21 cellular contexts compared by ENCODE assay signal in the genomic region with DNA sequence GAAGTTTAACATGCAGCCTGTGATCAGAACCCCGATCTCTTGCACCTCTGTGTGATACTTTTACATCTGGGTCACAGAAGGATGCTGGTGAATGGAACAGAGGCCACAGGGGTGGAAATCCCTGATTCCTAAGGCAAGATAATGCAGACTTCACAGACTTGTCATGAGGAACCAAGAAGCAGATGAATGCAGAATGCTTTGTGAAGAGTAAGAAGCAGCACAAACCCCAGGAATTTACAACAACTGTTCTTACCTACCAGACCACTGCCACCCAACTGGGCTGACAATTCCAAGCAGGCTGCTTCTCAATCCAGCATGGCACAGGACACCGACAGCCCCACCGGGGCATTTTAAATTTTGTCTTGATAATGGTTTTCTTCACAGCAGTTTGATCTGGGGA.
DNase-seq lines count a peak whose midpoint lies in the region; ATAC-seq, FAIRE-seq and TF ChIP-seq lines count a peak whose summit lies in the region.
"Had no signal": no experiment of that assay in that cellular context is flagged by ENCODE, and none has a peak within 500 bp of the region (broad histone marks: within the 10 kb centered on the region; RNA-seq: fewer than 3 reads in every experiment).

No MANE protein-coding gene starts in this region.

- H2BK5ac ChIP-seq in mesendoderm (ENCODE audit: low read length): no peak overlapping the region

- H3K36me3 ChIP-seq in OCI-LY3 (replicated peaks; ENCODE audit: low read depth, low read length) (peaks cover 5% of the 10 kb centered on the region), mesendoderm (ENCODE audit: control insufficient read depth, insufficient read depth, low read length) (no peaks in the 10 kb centered on the region)
- H3K36me3 ChIP-seq: BE2C, BLaER1 had no signal

- no peaks in the 10 kb centered on the region for H3K79me2 ChIP-seq in OCI-LY3 (ENCODE audit: low read length)
- H3K79me2 ChIP-seq in mesendoderm (ENCODE audit: control insufficient read depth, insufficient read depth, low read length): no peaks in the 10 kb centered on the region

- no peak overlapping the region for H4K8ac ChIP-seq in mesendoderm (ENCODE audit: low read depth, low read length)

- TF ChIP-seq CTCF in A549 (IDR thresholded peaks at IDR 0.05) (no peak), OCI-LY3 (IDR thresholded peaks at IDR 0.05; ENCODE audit: low read depth, low read length) (no peak)

- H4K5ac ChIP-seq in mesendoderm (ENCODE audit: low read length): no peak overlapping the region

- no peak overlapping the region for H2AFZ ChIP-seq in OCI-LY3 (ENCODE audit: low read depth, low read length)

- H3K4me3 ChIP-seq in A549 (no peak overlapping the region), OCI-LY3 (ENCODE audit: low read length) (no peak overlapping the region), mesendoderm (ENCODE audit: low read length) (no peak overlapping the region)
- H3K4me3 ChIP-seq: BLaER1 had no signal

- no peak overlapping the region for H3K18ac ChIP-seq in mesendoderm (ENCODE audit: low read length)

- no peak overlapping the region for H3K56ac ChIP-seq in mesendoderm (ENCODE audit: low read length)

- no peak for TF ChIP-seq POLR2A in A549 (IDR thresholded peaks at IDR 0.05; ENCODE audit: low read length)

- H3K9ac ChIP-seq in OCI-LY3 (ENCODE audit: low read length): no peak overlapping the region; the same call in 1 of the 2 replicates
- H3K9ac ChIP-seq in mesendoderm (ENCODE audit: low read length): no peak overlapping the region
- H3K9ac ChIP-seq: BLaER1 had no signal

- H3K4me1 ChIP-seq in A549 (no peaks in the 10 kb centered on the region), OCI-LY3 (ENCODE audit: low read length) (peaks cover 54% of the 10 kb centered on the region), mesendoderm (ENCODE audit: control insufficient read depth, low read depth, low read length) (peaks cover 5% of the 10 kb centered on the region)
- H3K4me1 ChIP-seq: BE2C, BLaER1 had no signal

- 79% methylated on average over 3 of the region's 3 CpGs for WGBS in A549 (ENCODE audit: missing lambda C conversion rate)
- no CpG with 5 or more reads among the region's 3 CpGs for WGBS in mesendoderm (ENCODE audit: extremely low coverage, insufficient coverage, low lambda C conversion rate)

- no peak overlapping the region for H2BK120ac ChIP-seq in mesendoderm (ENCODE audit: low read depth, low read length)

- ATAC-seq in A549 (no peak), GM21529 (IDR thresholded peaks at IDR 0.05; ENCODE audit: unreplicated experiment) (no peak)
- ATAC-seq: CD8-positive, alpha-beta T cell had no signal

- H4K20me1 ChIP-seq in OCI-LY3 (ENCODE audit: insufficient read depth, low read length): no peaks in the 10 kb centered on the region
- H4K20me1 ChIP-seq: BLaER1 had no signal

- no peaks in the 10 kb centered on the region for H3K79me1 ChIP-seq in mesendoderm (ENCODE audit: low read length)

- FAIRE-seq in A549 (lab: Jason Lieb, UNC) (peak; percentile 18), RCC 7860 (lab: Jason Lieb, UNC) (no peak)
- FAIRE-seq: D721Med, G401.6, GM12891, GM19239 had no signal

- CTCF ChIA-PET in A549 (lab: Yijun Ruan, JAX): interaction anchor here (1.0 to 7.8 kb wide), 4 partner anchors 92 to 861 kb away, joined by 3 to 77 read pairs (median 4); no protein-coding TSS in a partner anchor

- no peak overlapping the region for H2AK5ac ChIP-seq in mesendoderm (ENCODE audit: low read length)

- DNase-seq in A549 (ENCODE audit: low read depth in 1 of 2, low spot score in 1 of 2) (no peak), mesendoderm (peak; percentile 60), RCC 7860 (ENCODE audit: low spot score) (no peak)
- no peak for DNase-seq in stimulated activated CD4-positive, alpha-beta T cell treated with anti-CD3 and anti-CD28 coated beads, Interleukin-15, amount 100 ng/mL, for 24 hours
- DNase-seq: ACHN; BE2C; Caco-2; Calu3; CD4-positive, alpha-beta T cell; CD8-positive, alpha-beta T cell; DMS79 treated with DMSO at 0.1 percent for 48 hours; GF-D8 had no signal

- H3K27ac ChIP-seq in A549 (no peak overlapping the region), OCI-LY3 (ENCODE audit: low read length) (peak overlapping the region; percentile 73; the same call in 1 of the 2 replicates), mesendoderm (ENCODE audit: low read depth, low read length) (no peak overlapping the region)
- H3K27ac ChIP-seq: 22Rv1, BLaER1, C4-2B had no signal

- no peak overlapping the region for H2BK15ac ChIP-seq in mesendoderm (replicated peaks; ENCODE audit: low read depth)

- H3K23ac ChIP-seq in mesendoderm (ENCODE audit: low read length): no peak overlapping the region

- H3K9me3 ChIP-seq in A549: peaks cover 6% of the 10 kb centered on the region; the same call in 1 of the 3 replicates
- no peaks in the 10 kb centered on the region for H3K9me3 ChIP-seq in OCI-LY3 (ENCODE audit: insufficient read depth, low read length)
- H3K9me3 ChIP-seq: BE2C had no signal

- no peak overlapping the region for H3K4ac ChIP-seq in mesendoderm (ENCODE audit: low read depth, low read length)

- no peak for TF ChIP-seq RAD21 in A549 (conservative IDR thresholded peaks at IDR 0.05 in 1 of 2, IDR thresholded peaks at IDR 0.05 in 1 of 2)

- H3K4me2 ChIP-seq in A549: no peak overlapping the region
- H3K4me2 ChIP-seq in OCI-LY3 (ENCODE audit: low read length): no peak overlapping the region
- H3K4me2 ChIP-seq in mesendoderm (ENCODE audit: low read length): no peak overlapping the region
- H3K4me2 ChIP-seq: BLaER1 had no signal

- POLR2A ChIA-PET in A549 (lab: Yijun Ruan, JAX): no interaction called here

- no peak for TF ChIP-seq EP300 in A549 (IDR thresholded peaks at IDR 0.05)

- H3K27me3 ChIP-seq in OCI-LY3 (ENCODE audit: low read depth, low read length) (peaks cover 7% of the 10 kb centered on the region; the same call in 1 of the 2 replicates), mesendoderm (ENCODE audit: insufficient read depth, low read length, poor library complexity) (no peaks in the 10 kb centered on the region)
- H3K27me3 ChIP-seq: BE2C, BLaER1 had no signal

TF ChIP-seq in A549, 52 proteins besides CTCF, POLR2A, EP300 and RAD21:
- no peak for TF ChIP-seq GATA3 (IDR thresholded peaks at IDR 0.05; ENCODE audit: borderline replicate concordance)
- TF ChIP-seq, protein P1, sequence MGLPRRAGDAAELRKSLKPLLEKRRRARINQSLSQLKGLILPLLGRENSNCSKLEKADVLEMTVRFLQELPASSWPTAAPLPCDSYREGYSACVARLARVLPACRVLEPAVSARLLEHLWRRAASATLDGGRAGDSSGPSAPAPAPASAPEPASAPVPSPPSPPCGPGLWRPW (IDR thresholded peaks at IDR 0.05): no peak
- TF ChIP-seq CHD4 (IDR thresholded peaks at IDR 0.05; ENCODE audit: borderline replicate concordance): no peak
- TF ChIP-seq ZC3H11A (IDR thresholded peaks at IDR 0.05): no peak
- TF ChIP-seq CBX8 (IDR thresholded peaks at IDR 0.05): no peak
- TF ChIP-seq CEBPB (IDR thresholded peaks at IDR 0.05): no peak
- no peak for TF ChIP-seq KDM5A (IDR thresholded peaks at IDR 0.05)
- TF ChIP-seq JUNB (IDR thresholded peaks at IDR 0.05): no peak
- no peak for TF ChIP-seq RFX5 (IDR thresholded peaks at IDR 0.05)
- TF ChIP-seq HEYL (CRISPR knock-in tag; IDR thresholded peaks at IDR 0.05): no peak
- TF ChIP-seq MAZ (IDR thresholded peaks at IDR 0.05; ENCODE audit: borderline replicate concordance, low read depth, low read length): no peak
- TF ChIP-seq ZNF302 (CRISPR knock-in tag; IDR thresholded peaks at IDR 0.05): no peak
- TF ChIP-seq SMC3 (IDR thresholded peaks at IDR 0.05): no peak
